8 cellular contexts compared by ENCODE assay signal in genomic region chr14:60647081-60647836, GRCh38. TPM values are rescaled to one million over a fixed set of nuclear protein-coding genes. Genes with fewer than 3 reads are reported as not detected.
A peak's percentile ranks its signal among the peaks of the same experiment; 100 is the strongest.
DNase-seq lines count a peak whose midpoint lies in the region; ATAC-seq and TF ChIP-seq lines count a peak whose summit lies in the region.

No MANE protein-coding gene starts in this region.

- peaks cover 6% of the 10 kb centered on the region for H3K27me3 ChIP-seq in Caco-2 (replicated peaks; ENCODE audit: control insufficient read depth, insufficient read depth, low read length)
- H3K27me3 ChIP-seq in upper lobe of left lung = peaks cover 2 to 86% (median 50%) of the 10 kb centered on the region in 4 donors
- H3K27me3 ChIP-seq in CD4-positive, alpha-beta T cell (ENCODE audit: control insufficient read depth, insufficient read depth, low read length) = peaks cover 100% of the 10 kb centered on the region

- intact Hi-C loops in Caco-2 (cut with micrococcal nuclease; ENCODE audit: unreplicated experiment) = no loop called here
- intact Hi-C loops in CD4-positive, alpha-beta T cell (cut with DNase I, micrococcal nuclease) = no loop called here

- H3K4me1 Mint-ChIP-seq in Caco-2 (ENCODE audit: low read depth, unreplicated experiment) = peaks cover 30% of the 10 kb centered on the region
- peaks cover 5% of the 10 kb centered on the region for H3K4me1 Mint-ChIP-seq in activated T-helper 17 cell treated with anti-CD3 and anti-CD28 coated beads, Interleukin-2, amount 50 U/mL, for 72 hours
- H3K4me1 Mint-ChIP-seq in CD4-positive, alpha-beta T cell (ENCODE audit: low read depth) = peaks cover 50% of the 10 kb centered on the region

- H3K4me3 Mint-ChIP-seq in Caco-2 (ENCODE audit: unreplicated experiment) = peak overlapping the region; percentile 77
- peak overlapping the region; percentile 52 for H3K4me3 Mint-ChIP-seq in activated T-helper 17 cell treated with anti-CD3 and anti-CD28 coated beads, Interleukin-2, amount 50 U/mL, for 72 hours
- no peak overlapping the region for H3K4me3 Mint-ChIP-seq in CD4-positive, alpha-beta T cell

- H3K36me3 Mint-ChIP-seq in Caco-2 (ENCODE audit: insufficient read depth, unreplicated experiment) = peaks cover 9% of the 10 kb centered on the region
- no peaks in the 10 kb centered on the region for H3K36me3 Mint-ChIP-seq in activated T-helper 17 cell treated with anti-CD3 and anti-CD28 coated beads, Interleukin-2, amount 50 U/mL, for 72 hours (ENCODE audit: low read depth)
- H3K36me3 Mint-ChIP-seq in CD4-positive, alpha-beta T cell (ENCODE audit: low read depth) = no peaks in the 10 kb centered on the region

- H3K4me3 ChIP-seq in Caco-2 (ENCODE audit: low read depth, low read length) (peak overlapping the region; percentile 26), upper lobe of left lung (peak overlapping the region in 3 of 4 donors; percentile 44 to 60 (median 54))

- no peak overlapping the region for H3K27ac Mint-ChIP-seq in Caco-2 (ENCODE audit: unreplicated experiment)
- no peak overlapping the region for H3K27ac Mint-ChIP-seq in activated T-helper 17 cell treated with anti-CD3 and anti-CD28 coated beads, Interleukin-2, amount 50 U/mL, for 72 hours
- no peak overlapping the region for H3K27ac Mint-ChIP-seq in CD4-positive, alpha-beta T cell

- no peak for TF ChIP-seq POLR2A in upper lobe of left lung (IDR thresholded peaks at IDR 0.05)

- no TSS peak for BruUV-seq in Caco-2 (replicated peaks; lab: Mats Ljungman, UMichigan)

- H3K36me3 ChIP-seq in Caco-2 (ENCODE audit: control insufficient read depth, insufficient read depth, low read length) = no peaks in the 10 kb centered on the region
- no peaks in the 10 kb centered on the region for H3K36me3 ChIP-seq in upper lobe of left lung

- TF ChIP-seq EP300 in upper lobe of left lung (IDR thresholded peaks at IDR 0.05) = no peak

- WGBS in upper lobe of left lung, 2 donors = 9 to 13% methylated on average over 34 to 43 of the region's 43 CpGs

- H3K4me1 ChIP-seq in Caco-2 (peaks cover 43% of the 10 kb centered on the region), upper lobe of left lung (peaks cover 38 to 59% (median 41%) of the 10 kb centered on the region in 4 donors)

- H3K27me3 Mint-ChIP-seq in Caco-2 (ENCODE audit: insufficient read depth, unreplicated experiment) = peaks cover 27% of the 10 kb centered on the region
- H3K27me3 Mint-ChIP-seq in activated T-helper 17 cell treated with anti-CD3 and anti-CD28 coated beads, Interleukin-2, amount 50 U/mL, for 72 hours = peaks cover 70% of the 10 kb centered on the region
- H3K27me3 Mint-ChIP-seq in CD4-positive, alpha-beta T cell = peaks cover 87% of the 10 kb centered on the region

- no peak for ATAC-seq in activated T-helper 17 cell treated with anti-CD3 and anti-CD28 coated beads, Interleukin-2, amount 50 U/mL, for 72 hours (replicated peaks)
- ATAC-seq in upper lobe of left lung (ENCODE audit: low FRiP score in 2 of 2) = peak in 1 of 2 donors; percentile 41
- no peak for ATAC-seq in GM18502 (IDR thresholded peaks at IDR 0.05; ENCODE audit: poor library complexity, unreplicated experiment)
- no peak for ATAC-seq in CD4-positive, alpha-beta T cell (ENCODE audit: poor library complexity)

- H3K9me3 ChIP-seq in Caco-2 (no peaks in the 10 kb centered on the region), upper lobe of left lung (no peaks in the 10 kb centered on the region)
- H3K9me3 ChIP-seq in CD4-positive, alpha-beta T cell (ENCODE audit: control insufficient read depth, low read length) = no peaks in the 10 kb centered on the region

- POLR2A ChIA-PET in Caco-2 (lab: Charles Lee) = no interaction called here
- POLR2A ChIA-PET in CD4-positive, alpha-beta T cell (lab: Charles Lee) = no interaction called here

- no peak overlapping the region for H3K27ac ChIP-seq in upper lobe of left lung
- no peak overlapping the region for H3K27ac ChIP-seq in CD4-positive, alpha-beta T cell (ENCODE audit: low read depth, low read length)

- no peaks in the 10 kb centered on the region for H3K9me3 Mint-ChIP-seq in Caco-2 (ENCODE audit: unreplicated experiment)
- H3K9me3 Mint-ChIP-seq in activated T-helper 17 cell treated with anti-CD3 and anti-CD28 coated beads, Interleukin-2, amount 50 U/mL, for 72 hours = no peaks in the 10 kb centered on the region
- H3K9me3 Mint-ChIP-seq in CD4-positive, alpha-beta T cell = no peaks in the 10 kb centered on the region

- TF ChIP-seq CTCF in Caco-2 (IDR thresholded peaks at IDR 0.05; ENCODE audit: insufficient read depth in 1 of 2, low read depth in 1 of 2, low read length in 1 of 2, severe bottlenecking in 1 of 2, unreplicated experiment in 1 of 2) (no peak), upper lobe of left lung (IDR thresholded peaks at IDR 0.05) (no peak)
- no peak for TF ChIP-seq CTCF in CD4-positive, alpha-beta T cell (IDR thresholded peaks at IDR 0.05)

- DNase-seq in Caco-2 (peak in 1 of 2 experiments; percentile 34), HuH-7 (ENCODE audit: low spot score) (peak; percentile 67), kidney glomerular epithelial cell (lab: John Stamatoyannopoulos, UW) (peak; percentile 59), upper lobe of left lung (peak in 1 of 2 donors; percentile 81), NCI-H1694 treated with DMSO at 0.1 percent for 48 hours (lab: John Stamatoyannopoulos, UW) (no peak)
- DNase-seq in CD4-positive, alpha-beta T cell = no peak

- CTCF ChIA-PET in Caco-2 (lab: Charles Lee) = no interaction called here
- CTCF ChIA-PET in CD4-positive, alpha-beta T cell (lab: Charles Lee) = no interaction called here

RNA-seq across cellular contexts. Expression of gene SIX1, which starts 2.0 kb away (rescaled TPM):
- total RNA-seq in Caco-2 (2022) = 0.26 and 0.32 TPM in 2 replicates
- not detected for total RNA-seq in activated T-helper 17 cell treated with anti-CD3 and anti-CD28 coated beads, Interleukin-2, amount 50 U/mL, for 72 hours
- total RNA-seq in upper lobe of left lung = 1 to 10 TPM in 5 of 6 donors, under 1 TPM in 1; 0.17 to 8.9 (median 1.8) TPM
- total RNA-seq in CD4-positive, alpha-beta T cell = not detected

Comparison
In these comparisons a context has a peak if more than half of its experiments do, and no peak if none do; other contexts are left out.
1. DNase-seq: peak in HuH-7 (single experiment) and kidney glomerular epithelial cell (single experiment); none in NCI-H1694 treated with DMSO at 0.1 percent for 48 hours (single experiment) and CD4-positive, alpha-beta T cell (0 of 10).